In genomic region chr2:203798296-203799157, GRCh38 we compare ENCODE assay signal across 23 cellular contexts.
DNase-seq lines count a peak whose midpoint lies in the region; ATAC-seq and TF ChIP-seq lines count a peak whose summit lies in the region.
"Had no signal": no experiment of that assay in that cellular context is flagged by ENCODE, and none has a peak within 500 bp of the region (broad histone marks: within the 10 kb centered on the region; RNA-seq: fewer than 3 reads in every experiment).

No MANE protein-coding gene starts in this region.

- no peaks in the 10 kb centered on the region for H3K79me2 ChIP-seq in MM.1S (ENCODE audit: low read length)

- H3K4me2 ChIP-seq in MM.1S (ENCODE audit: low read depth, low read length), result peak overlapping the region; percentile 91; the same call in 1 of the 2 replicates

- no peak for TF ChIP-seq CTCF in GM12864 (IDR thresholded peaks at IDR 0.05; ENCODE audit: low read depth, low read length, missing control alignments)
- TF ChIP-seq CTCF in MM.1S (IDR thresholded peaks at IDR 0.05; ENCODE audit: low read length), result no peak
- TF ChIP-seq CTCF in left lung (IDR thresholded peaks at IDR 0.05), result no peak

- H3K36me3 ChIP-seq in MM.1S (replicated peaks; ENCODE audit: insufficient read depth, low read length), result no peaks in the 10 kb centered on the region
- no peaks in the 10 kb centered on the region for H3K36me3 ChIP-seq in left lung
- H3K36me3 ChIP-seq: esophagus muscularis mucosa, gastroesophageal sphincter, Peyer's patch, right lobe of liver, SJSA1 had no signal

- H2AFZ ChIP-seq in MM.1S (ENCODE audit: low read length), result peak overlapping the region; percentile 7

- no peaks in the 10 kb centered on the region for H4K20me1 ChIP-seq in MM.1S (ENCODE audit: insufficient read depth, low read length)

- no peaks in the 10 kb centered on the region for H3K9me3 ChIP-seq in MM.1S (replicated peaks; ENCODE audit: insufficient read depth, low read length)
- H3K9me3 ChIP-seq in left lung, result no peaks in the 10 kb centered on the region
- H3K9me3 ChIP-seq: esophagus muscularis mucosa, gastroesophageal sphincter, Peyer's patch, right lobe of liver, SJSA1, testis had no signal

- H3K27me3 ChIP-seq in MM.1S (replicated peaks; ENCODE audit: insufficient read depth, low read length) (no peaks in the 10 kb centered on the region), left lung (no peaks in the 10 kb centered on the region)
- H3K27me3 ChIP-seq: esophagus muscularis mucosa, gastroesophageal sphincter, Peyer's patch, right lobe of liver, SJSA1, testis had no signal

- intact Hi-C loops in left lung (cut with DNase I), result no loop called here

- H3K4me1 ChIP-seq in MM.1S (ENCODE audit: low read length) (peaks cover 58% of the 10 kb centered on the region), left lung (peaks cover 0 to 16% of the 10 kb centered on the region in 2 donors)
- H3K4me1 ChIP-seq: esophagus muscularis mucosa, gastroesophageal sphincter, Peyer's patch, testis had no signal

- H3K4me3 ChIP-seq in GM12864 (ENCODE audit: low read depth, low read length), result no peak overlapping the region
- no peak overlapping the region for H3K4me3 ChIP-seq in MM.1S (ENCODE audit: low read length)
- no peak overlapping the region for H3K4me3 ChIP-seq in left lung
- H3K4me3 ChIP-seq: esophagus muscularis mucosa, gastroesophageal sphincter, Peyer's patch, right lobe of liver, SJSA1, testis had no signal

- H3K9ac ChIP-seq in MM.1S (ENCODE audit: low read length), result peak overlapping the region; percentile 67

- H3K9me2 ChIP-seq in MM.1S (replicated peaks; ENCODE audit: insufficient read depth, low read length), result no peaks in the 10 kb centered on the region

- H3F3A ChIP-seq in MM.1S (ENCODE audit: insufficient read depth, low read length), result peaks cover 35% of the 10 kb centered on the region

- H3K27ac ChIP-seq in MM.1S (ENCODE audit: low read length) (peak overlapping the region; percentile 98), left lung (no peak overlapping the region)
- H3K27ac ChIP-seq: esophagus muscularis mucosa, gastroesophageal sphincter, Peyer's patch, right lobe of liver, SJSA1, testis had no signal

- ATAC-seq in GM21515 (IDR thresholded peaks at IDR 0.05; ENCODE audit: unreplicated experiment), result peak; percentile 36
- ATAC-seq in left lung, result peak; percentile 18
- ATAC-seq in GM21786 (IDR thresholded peaks at IDR 0.05; ENCODE audit: unreplicated experiment), result no peak
- ATAC-seq: activated CD8-positive, alpha-beta T cell treated with anti-CD3 and anti-CD28 coated beads for 36 hours; gastroesophageal sphincter; right lobe of liver had no signal

- peak; percentile 34 for DNase-seq in GM12864 (ENCODE audit: low read depth)
- DNase-seq in MM.1S, result peak; percentile 49
- no peak for DNase-seq in left lung
- no peak for DNase-seq in glomerular visceral epithelial cell (ENCODE audit: extremely low spot score)
- DNase-seq in HuH-7.5 (ENCODE audit: low spot score), result no peak
- DNase-seq in stimulated activated CD4-positive, alpha-beta T cell treated with anti-CD3 and anti-CD28 coated beads, Interleukin-4, amount 100 ng/mL, for 1 hour, result no peak
- DNase-seq: activated CD8-positive, alpha-beta T cell treated with anti-CD3 and anti-CD28 coated beads for 36 hours; activated naive CD4-positive, alpha-beta T cell treated with anti-CD3 and anti-CD28 coated beads, Interleukin-2, amount 10 ng/mL, durations not matched to agents 7 days and 5 days; effector CD4-positive, alpha-beta T cell; GDM1; Kasumi-1; mammary epithelial cell; NCI-H1105; NCI-H2029 treated with DMSO at 0.1 percent for 48 hours; NCI-H446 treated with DMSO at 0.1 percent for 48 hours; Peyer's patch; right lobe of liver; testis had no signal

Comparison
In these comparisons a context has a peak if more than half of its experiments do, and no peak if none do; other contexts are left out.
1. DNase-seq: peak in GM12864 (single experiment) and MM.1S (single experiment); none in left lung (0 of 2), glomerular visceral epithelial cell (single experiment), HuH-7.5 (single experiment) and stimulated activated CD4-positive, alpha-beta T cell treated with anti-CD3 and anti-CD28 coated beads, Interleukin-4, amount 100 ng/mL, for 1 hour (single experiment).